Comparison of ENCODE assay signal across 18 cellular contexts in genomic region chr17:32621612-32622312, GRCh38.
DNase-seq lines count a peak whose midpoint lies in the region; ATAC-seq, FAIRE-seq and TF ChIP-seq lines count a peak whose summit lies in the region.
"Had no signal": no experiment of that assay in that cellular context is flagged by ENCODE, and none has a peak within 500 bp of the region (broad histone marks: within the 10 kb centered on the region; RNA-seq: fewer than 3 reads in every experiment).

No MANE protein-coding gene starts in this region.

- 70 to 72% methylated on average over 2 to 3 of the region's 3 CpGs for WGBS in endodermal cell (ENCODE audit: insufficient coverage in 1 of 2, insufficient read length in 1 of 2), 2 experiments
- no CpG with 5 or more reads among the region's 3 CpGs for WGBS in mesendoderm (ENCODE audit: extremely low coverage, insufficient coverage, low lambda C conversion rate)
- 78 to 95% methylated on average over 3 of the region's 3 CpGs for WGBS in testis, 2 donors

- no peak for FAIRE-seq in RCC 7860 (lab: Jason Lieb, UNC)
- FAIRE-seq: pancreas had no signal

- no peaks in the 10 kb centered on the region for H3K27me3 ChIP-seq in endodermal cell (ENCODE audit: control insufficient read depth, insufficient read depth, low read length, poor library complexity, severe bottlenecking)
- no peaks in the 10 kb centered on the region for H3K27me3 ChIP-seq in mesendoderm (ENCODE audit: insufficient read depth, low read length, poor library complexity)
- H3K27me3 ChIP-seq in testis, result no peaks in the 10 kb centered on the region
- no peaks in the 10 kb centered on the region for H3K27me3 ChIP-seq in CD8-positive, alpha-beta T cell (ENCODE audit: insufficient read depth, low read length)
- H3K27me3 ChIP-seq: pancreas, suprapubic skin had no signal

- peak; percentile 0 for DNase-seq in GM04504 (ENCODE audit: low read depth)
- peak; percentile 58 for DNase-seq in NCI-H69 (lab: John Stamatoyannopoulos, UW)
- DNase-seq in endodermal cell, result peak; percentile 87
- peak; percentile 92 for DNase-seq in mesendoderm
- DNase-seq in RCC 7860 (ENCODE audit: low spot score), result no peak
- DNase-seq in activated CD8-positive, alpha-beta memory T cell treated with anti-CD3 and anti-CD28 coated beads, Interleukin-2, amount 50 U/mL, for 48 hours, result no peak
- no peak for DNase-seq in testis
- DNase-seq in CD8-positive, alpha-beta T cell, result no peak
- DNase-seq: activated CD4-positive, alpha-beta T cell treated with anti-CD3 and anti-CD28 coated beads for 36 hours; amniotic stem cell; cortex of kidney; NCI-H1417; NCI-H524; pancreas; stimulated activated CD4-positive, alpha-beta T cell treated with anti-CD3 and anti-CD28 coated beads, Interleukin-12 subunit alpha, Interleukin-12 subunit beta, amount 100 ng/mL, for 4 hours; T-helper 1 cell had no signal

- intact Hi-C loops in testis (cut with DNase I; ENCODE audit: low total_unique reads), result no loop called here
- intact Hi-C loops in CD8-positive, alpha-beta T cell (cut with DNase I, micrococcal nuclease), result no loop called here

- no peak for TF ChIP-seq CTCF in endodermal cell (conservative IDR thresholded peaks at IDR 0.05)
- TF ChIP-seq CTCF in testis (IDR thresholded peaks at IDR 0.05), result no peak
- no peak for TF ChIP-seq CTCF in CD8-positive, alpha-beta T cell (IDR thresholded peaks at IDR 0.05)

- POLR2A ChIA-PET in CD8-positive, alpha-beta T cell (lab: Charles Lee), result no interaction called here

- no peak overlapping the region for H2BK120ac ChIP-seq in mesendoderm (ENCODE audit: low read depth, low read length)

- no peaks in the 10 kb centered on the region for H3K27me3 Mint-ChIP-seq in endodermal cell (ENCODE audit: insufficient read depth)
- no peaks in the 10 kb centered on the region for H3K27me3 Mint-ChIP-seq in CD8-positive, alpha-beta T cell (ENCODE audit: low read depth)
- H3K27me3 Mint-ChIP-seq: activated CD4-positive, alpha-beta T cell treated with anti-CD3 and anti-CD28 coated beads for 36 hours had no signal

- H3K4me1 Mint-ChIP-seq in endodermal cell, result peaks cover 20% of the 10 kb centered on the region
- no peaks in the 10 kb centered on the region for H3K4me1 Mint-ChIP-seq in CD8-positive, alpha-beta T cell (ENCODE audit: low read depth)
- H3K4me1 Mint-ChIP-seq: activated CD4-positive, alpha-beta T cell treated with anti-CD3 and anti-CD28 coated beads for 36 hours had no signal

- H2BK5ac ChIP-seq in mesendoderm (ENCODE audit: low read length), result no peak overlapping the region

- H3K56ac ChIP-seq in mesendoderm (ENCODE audit: low read length), result no peak overlapping the region

- no peaks in the 10 kb centered on the region for H3K9me3 ChIP-seq in endodermal cell (ENCODE audit: control insufficient read depth, low read length)
- H3K9me3 ChIP-seq in testis, result no peaks in the 10 kb centered on the region
- H3K9me3 ChIP-seq in CD8-positive, alpha-beta T cell (ENCODE audit: low read length), result no peaks in the 10 kb centered on the region
- H3K9me3 ChIP-seq: pancreas, suprapubic skin had no signal

- no peak overlapping the region for H3K4me3 Mint-ChIP-seq in endodermal cell
- no peak overlapping the region for H3K4me3 Mint-ChIP-seq in CD8-positive, alpha-beta T cell
- H3K4me3 Mint-ChIP-seq: activated CD4-positive, alpha-beta T cell treated with anti-CD3 and anti-CD28 coated beads for 36 hours; mesothelial cell of epicardium had no signal

- no peaks in the 10 kb centered on the region for H3K79me2 ChIP-seq in mesendoderm (ENCODE audit: control insufficient read depth, insufficient read depth, low read length)

- no peak overlapping the region for H3K4ac ChIP-seq in mesendoderm (ENCODE audit: low read depth, low read length)

- no peak overlapping the region for H2BK15ac ChIP-seq in mesendoderm (replicated peaks; ENCODE audit: low read depth)

- no peak overlapping the region for H3K4me2 ChIP-seq in mesendoderm (ENCODE audit: low read length)

- H3K9ac ChIP-seq in endodermal cell (ENCODE audit: extremely low read depth, low read length, poor library complexity, severe bottlenecking) (no peak overlapping the region), mesendoderm (ENCODE audit: low read length) (no peak overlapping the region)

- TF ChIP-seq POLR2A in testis (IDR thresholded peaks at IDR 0.05), result no peak

- H3K27ac Mint-ChIP-seq in endodermal cell, result peak overlapping the region; percentile 57
- H3K27ac Mint-ChIP-seq in CD8-positive, alpha-beta T cell, result no peak overlapping the region
- H3K27ac Mint-ChIP-seq: activated CD4-positive, alpha-beta T cell treated with anti-CD3 and anti-CD28 coated beads for 36 hours; mesothelial cell of epicardium had no signal

- no peaks in the 10 kb centered on the region for H3K4me1 ChIP-seq in endodermal cell (ENCODE audit: control insufficient read depth, insufficient read depth, low read length)
- H3K4me1 ChIP-seq in mesendoderm (ENCODE audit: control insufficient read depth, low read depth, low read length), result peaks cover 7% of the 10 kb centered on the region
- no peaks in the 10 kb centered on the region for H3K4me1 ChIP-seq in testis
- H3K4me1 ChIP-seq in CD8-positive, alpha-beta T cell (ENCODE audit: insufficient read depth, low read length), result no peaks in the 10 kb centered on the region
- H3K4me1 ChIP-seq: pancreas, suprapubic skin had no signal

- H3K36me3 ChIP-seq in endodermal cell (ENCODE audit: control insufficient read depth, insufficient read depth, low read length), result no peaks in the 10 kb centered on the region
- H3K36me3 ChIP-seq in mesendoderm (ENCODE audit: control insufficient read depth, insufficient read depth, low read length), result no peaks in the 10 kb centered on the region
- no peaks in the 10 kb centered on the region for H3K36me3 ChIP-seq in testis (ENCODE audit: low read depth, missing control alignments)
- H3K36me3 ChIP-seq in CD8-positive, alpha-beta T cell (ENCODE audit: insufficient read depth, low read length), result no peaks in the 10 kb centered on the region
- H3K36me3 ChIP-seq: pancreas, suprapubic skin had no signal

- no peak overlapping the region for H2AK5ac ChIP-seq in mesendoderm (ENCODE audit: low read length)

- no peak overlapping the region for H4K8ac ChIP-seq in mesendoderm (ENCODE audit: low read depth, low read length)

- H3K9me3 Mint-ChIP-seq in endodermal cell, result no peaks in the 10 kb centered on the region
- no peaks in the 10 kb centered on the region for H3K9me3 Mint-ChIP-seq in CD8-positive, alpha-beta T cell
- H3K9me3 Mint-ChIP-seq: mesothelial cell of epicardium had no signal

- no peak overlapping the region for H3K4me3 ChIP-seq in endodermal cell (ENCODE audit: low read length)
- H3K4me3 ChIP-seq in mesendoderm (ENCODE audit: low read length), result no peak overlapping the region
- no peak overlapping the region for H3K4me3 ChIP-seq in testis
- no peak overlapping the region for H3K4me3 ChIP-seq in CD8-positive, alpha-beta T cell (ENCODE audit: low read depth, low read length)
- H3K4me3 ChIP-seq: pancreas, suprapubic skin had no signal

- H3K79me1 ChIP-seq in mesendoderm (ENCODE audit: low read length), result no peaks in the 10 kb centered on the region

- no peak overlapping the region for H3K18ac ChIP-seq in mesendoderm (ENCODE audit: low read length)

- no peak overlapping the region for H3K23ac ChIP-seq in mesendoderm (ENCODE audit: low read length)

- CTCF ChIA-PET in CD8-positive, alpha-beta T cell (lab: Charles Lee), result interaction anchor here (0.7 kb wide), 1 partner anchor 123 kb away, joined by 3 read pairs; no protein-coding TSS in a partner anchor

- H4K5ac ChIP-seq in mesendoderm (ENCODE audit: low read length), result no peak overlapping the region

- no peak for ATAC-seq in CD8-positive, alpha-beta T cell
- ATAC-seq: activated CD4-positive, alpha-beta T cell treated with anti-CD3 and anti-CD28 coated beads for 36 hours; pancreas had no signal

- H3K36me3 Mint-ChIP-seq in endodermal cell (ENCODE audit: low read depth), result peaks cover 3% of the 10 kb centered on the region
- H3K36me3 Mint-ChIP-seq in CD8-positive, alpha-beta T cell, result no peaks in the 10 kb centered on the region

- H3K27ac ChIP-seq in endodermal cell (ENCODE audit: low read depth, low read length) (no peak overlapping the region), mesendoderm (ENCODE audit: low read depth, low read length) (no peak overlapping the region), testis (no peak overlapping the region)
- H3K27ac ChIP-seq in CD8-positive, alpha-beta T cell (ENCODE audit: low read depth, low read length), result no peak overlapping the region
- H3K27ac ChIP-seq: pancreas, suprapubic skin had no signal

Comparison
In these comparisons a context has a peak if more than half of its experiments do, and no peak if none do; other contexts are left out.
1. DNase-seq: peak in GM04504 (single experiment), NCI-H69 (single experiment), endodermal cell (single experiment) and mesendoderm (single experiment); none in RCC 7860 (single experiment), activated CD8-positive, alpha-beta memory T cell treated with anti-CD3 and anti-CD28 coated beads, Interleukin-2, amount 50 U/mL, for 48 hours (single experiment), testis (single experiment) and CD8-positive, alpha-beta T cell (0 of 7).